26 cellular contexts compared by ENCODE assay signal in genomic region chr15:77525411-77525811, GRCh38.
A peak's percentile ranks its signal among the peaks of the same experiment; 100 is the strongest.
DNase-seq lines count a peak whose midpoint lies in the region; ATAC-seq and TF ChIP-seq lines count a peak whose summit lies in the region.
"Had no signal": no experiment of that assay in that cellular context is flagged by ENCODE, and none has a peak within 500 bp of the region (broad histone marks: within the 10 kb centered on the region; RNA-seq: fewer than 3 reads in every experiment).

No MANE protein-coding gene starts in this region.

- H3K4me1 Mint-ChIP-seq in WTC11 (peaks cover 49% of the 10 kb centered on the region), nephron (peaks cover 43% of the 10 kb centered on the region)

- H3K9me3 Mint-ChIP-seq in WTC11 (peaks cover 4% of the 10 kb centered on the region; the same call in 1 of the 2 replicates), nephron (no peaks in the 10 kb centered on the region)
- H3K9me3 Mint-ChIP-seq: activated CD4-positive, alpha-beta memory T cell treated with anti-CD3 and anti-CD28 coated beads for 36 hours; neural crest cell had no signal

- H3K9me3 ChIP-seq in heart right ventricle, result no peaks in the 10 kb centered on the region
- H3K9me3 ChIP-seq: BLaER1, esophagus squamous epithelium, mucosa of descending colon, upper lobe of left lung had no signal

- no peak overlapping the region for H3K4me3 Mint-ChIP-seq in WTC11
- no peak overlapping the region for H3K4me3 Mint-ChIP-seq in nephron
- H3K4me3 Mint-ChIP-seq: activated CD4-positive, alpha-beta memory T cell treated with anti-CD3 and anti-CD28 coated beads for 36 hours; neural crest cell had no signal

- 89 to 92% methylated on average over 5 of the region's 5 CpGs for WGBS in heart right ventricle, 2 donors

- H3K4me1 ChIP-seq in heart right ventricle, result peaks cover 11 to 34% (median 24%) of the 10 kb centered on the region in 9 donors

- H3K27me3 Mint-ChIP-seq in WTC11 (ENCODE audit: low read depth) (peaks cover 12% of the 10 kb centered on the region), nephron (ENCODE audit: low read depth) (no peaks in the 10 kb centered on the region)
- H3K27me3 Mint-ChIP-seq: activated CD4-positive, alpha-beta memory T cell treated with anti-CD3 and anti-CD28 coated beads for 36 hours; progenitor cell of endocrine pancreas had no signal

- intact Hi-C loops in left ventricle myocardium superior (cut with micrococcal nuclease), result no loop called here
- intact Hi-C loops in heart right ventricle (cut with DNase I), result no loop called here

- no peak overlapping the region for H3K4me3 ChIP-seq in heart right ventricle
- H3K4me3 ChIP-seq: BLaER1, esophagus squamous epithelium, mucosa of descending colon, upper lobe of left lung had no signal

- CTCF ChIA-PET in WTC11 (lab: Charles Lee), result interaction anchor here (0.8 kb wide), 1 partner anchor 18 kb away, joined by 3 read pairs; no protein-coding TSS in a partner anchor

- DNase-seq in left ventricle myocardium superior (peak; percentile 13), heart right ventricle (no peak), WTC11 (ENCODE audit: low spot score) (peak; percentile 11), amniotic stem cell (lab: John Stamatoyannopoulos, UW) (no peak), iPS-NIHi11 (ENCODE audit: low spot score) (no peak), HuH-7.5 (ENCODE audit: low spot score) (no peak)
- no peak for DNase-seq in stimulated activated CD4-positive, alpha-beta T cell treated with anti-CD3 and anti-CD28 coated beads, Interleukin-15, amount 100 ng/mL, for 24 hours
- DNase-seq: activated CD4-positive, alpha-beta memory T cell treated with anti-CD3 and anti-CD28 coated beads for 36 hours; activated CD8-positive, alpha-beta memory T cell treated with anti-CD3 and anti-CD28 coated beads, Interleukin-2, amount 50 U/mL, for 48 hours; activated gamma-delta T cell; brain microvascular endothelial cell; COR-L47; esophagus squamous epithelium; HCEC 1CT; hippocampal formation; mucosa of descending colon; NCI-H187; NCI-H748 treated with DMSO at 0.1 percent for 48 hours; SHP77; stimulated activated CD4-positive, alpha-beta T cell treated with anti-CD3 and anti-CD28 coated beads, Interleukin-1b, Interleukin-23, amount 100 ng/mL, for 48 hours; T-helper 9 cell; upper lobe of left lung had no signal

- POLR2A ChIA-PET in WTC11 (lab: Charles Lee), result no interaction called here

- ATAC-seq in left ventricle myocardium superior (no peak), heart right ventricle (no peak), WTC11 (no peak)
- ATAC-seq: mucosa of descending colon had no signal

- H3K27ac ChIP-seq in heart right ventricle, result no peak overlapping the region
- H3K27ac ChIP-seq: BLaER1, brain microvascular endothelial cell, esophagus squamous epithelium, upper lobe of left lung had no signal

- H3K27me3 ChIP-seq in heart right ventricle, result no peaks in the 10 kb centered on the region
- H3K27me3 ChIP-seq: BLaER1, brain microvascular endothelial cell, esophagus squamous epithelium, upper lobe of left lung had no signal

- H3K27ac Mint-ChIP-seq in WTC11 (no peak overlapping the region), nephron (peak overlapping the region; percentile 97 to 100 (median 98))
- H3K27ac Mint-ChIP-seq: activated CD4-positive, alpha-beta memory T cell treated with anti-CD3 and anti-CD28 coated beads for 36 hours had no signal

- no peak for TF ChIP-seq CTCF in heart right ventricle (IDR thresholded peaks at IDR 0.05)
- no peak for TF ChIP-seq CTCF in WTC11 (IDR thresholded peaks at IDR 0.05)
- TF ChIP-seq CTCF in nephron (IDR thresholded peaks at IDR 0.05; ENCODE audit: unreplicated experiment in 3 of 3), result no peak

- H3K36me3 Mint-ChIP-seq in WTC11 (no peaks in the 10 kb centered on the region; the same call in 1 of the 2 replicates), nephron (ENCODE audit: low read depth) (no peaks in the 10 kb centered on the region)
- H3K36me3 Mint-ChIP-seq: activated CD4-positive, alpha-beta memory T cell treated with anti-CD3 and anti-CD28 coated beads for 36 hours had no signal

- no peaks in the 10 kb centered on the region for H3K36me3 ChIP-seq in heart right ventricle
- H3K36me3 ChIP-seq: BLaER1, brain microvascular endothelial cell, esophagus squamous epithelium, upper lobe of left lung had no signal

TF ChIP-seq in WTC11, 78 proteins besides CTCF, POLR2A, EP300 and RAD21:
- TF ChIP-seq GTF2I (CRISPR knock-in tag; conservative IDR thresholded peaks at IDR 0.05) (no peak), SOX15 (CRISPR knock-in tag; IDR thresholded peaks at IDR 0.05) (no peak), MYBL2 (CRISPR knock-in tag; IDR thresholded peaks at IDR 0.05) (no peak), MLX (CRISPR knock-in tag; IDR thresholded peaks at IDR 0.05) (no peak), FOXP1 (CRISPR knock-in tag; IDR thresholded peaks at IDR 0.05; ENCODE audit: borderline replicate concordance) (no peak)

Comparison
In these comparisons a context has a peak if more than half of its experiments do, and no peak if none do; other contexts are left out.
1. DNase-seq: peak in left ventricle myocardium superior (single experiment) and WTC11 (single experiment); none in heart right ventricle (0 of 2), amniotic stem cell (single experiment), iPS-NIHi11 (single experiment), HuH-7.5 (single experiment) and stimulated activated CD4-positive, alpha-beta T cell treated with anti-CD3 and anti-CD28 coated beads, Interleukin-15, amount 100 ng/mL, for 24 hours (single experiment).